Comparison of ENCODE assay signal across 24 cellular contexts in genomic region chr7:102320181-102320580, GRCh38. TPM values are rescaled to one million over a fixed set of nuclear protein-coding genes. Genes with fewer than 3 reads are reported as not detected.
"Had no signal": no experiment of that assay in that cellular context is flagged by ENCODE, and none has a peak within 500 bp of the region (broad histone marks: within the 10 kb centered on the region; RNA-seq: fewer than 3 reads in every experiment).

No MANE protein-coding gene starts in this region.

- DNase-seq: activated CD4-positive, alpha-beta T cell treated with anti-CD3 and anti-CD28 coated beads for 4 hours; activated CD8-positive, alpha-beta memory T cell treated with anti-CD3 and anti-CD28 coated beads, Interleukin-2, amount 50 U/mL, for 4 hours; activated CD8-positive, alpha-beta T cell treated with anti-CD3 and anti-CD28 coated beads, Interleukin-2, amount 10 ng/mL, durations not matched to agents 7 days and 5 days; activated gamma-delta T cell; activated T-cell treated with anti-CD3 and anti-CD28 coated beads, Interleukin-2, amount 50 U/mL, for 48 hours; left lung; naive thymus-derived CD8-positive, alpha-beta T cell; right cardiac atrium; small intestine; stimulated activated CD4-positive, alpha-beta T cell treated with anti-CD3 and anti-CD28 coated beads, Interleukin-4, amount 100 ng/mL, for 4 hours; stimulated activated CD8-positive, alpha-beta memory T cell treated with anti-CD3 and anti-CD28 coated beads, Interleukin-4, amount 100 ng/mL, for 48 hours; stimulated activated naive CD8-positive, alpha-beta T cell treated with anti-CD3 and anti-CD28 coated beads, Interleukin-15, Interleukin-2, amounts not matched to agents 100 U/mL and 50 U/mL, for 24 hours; T-helper 1 cell had no signal

- H3K4me3 ChIP-seq: cardiac muscle cell, coronary artery, esophagus muscularis mucosa, hepatocyte, left lung had no signal

- H3K27me3 ChIP-seq: cardiac muscle cell, hepatocyte had no signal

- H3K4me2 ChIP-seq: hepatocyte had no signal

- FAIRE-seq: keratinocyte, small intestine had no signal

- H3K79me2 ChIP-seq: hepatocyte had no signal

- H3K27ac ChIP-seq: cardiac muscle cell, coronary artery, hepatocyte, left lung, VCaP had no signal

- H3K9me3 ChIP-seq: esophagus muscularis mucosa, left lung had no signal

- H2AFZ ChIP-seq: hepatocyte had no signal

- H3K36me3 ChIP-seq: cardiac muscle cell had no signal

RNA-seq across cellular contexts. Expression of gene SPDYE6, which starts 36.1 kb away (rescaled TPM):
- total RNA-seq: activated CD8-positive, alpha-beta T cell treated with anti-CD3 and anti-CD28 coated beads, Interleukin-2, amount 10 ng/mL, durations not matched to agents 7 days and 5 days; activated naive CD4-positive, alpha-beta T cell treated with anti-CD3 and anti-CD28 coated beads, Interleukin-2, amount 50 U/mL, for 72 hours; cardiac muscle cell; esophagus muscularis mucosa; glomerular endothelial cell; hepatocyte; left lung; mucosa of gallbladder; naive thymus-derived CD8-positive, alpha-beta T cell; omental fat pad; progenitor cell of endocrine pancreas; right cardiac atrium had no signal
- polyA plus RNA-seq: keratinocyte had no signal
